In genomic region chr7:75795831-75796285, GRCh38 we compare ENCODE assay signal across 1 cellular context.
TF ChIP-seq lines count a peak whose summit lies in the region.

No MANE protein-coding gene starts in this region.

TF ChIP-seq in K562, 482 proteins besides CTCF, POLR2A, EP300 and RAD21 (continued from another document):
- TF ChIP-seq AFF1 (IDR thresholded peaks at IDR 0.05; ENCODE audit: low read depth in 1 of 2, partially characterized antibody in 2 of 2) (no peak), SAP30 (IDR thresholded peaks at IDR 0.05; ENCODE audit: borderline replicate concordance, insufficient read depth, low read depth, low read length, poor library complexity, severe bottlenecking) (no peak), DACH1 (IDR thresholded peaks at IDR 0.05; ENCODE audit: partially characterized antibody) (no peak), ZNF639 (CRISPR knock-in tag; conservative IDR thresholded peaks at IDR 0.05 in 1 of 2, IDR thresholded peaks at IDR 0.05 in 1 of 2) (peak in 1 of 2 experiments; percentile 28; a peak in 1 of 4 replicates), SMC3 (conservative IDR thresholded peaks at IDR 0.05; ENCODE audit: insufficient read depth, low read depth, low read length) (no peak), RBM15 (IDR thresholded peaks at IDR 0.05; ENCODE audit: insufficient read depth, low read length) (no peak), FOXM1 (IDR thresholded peaks at IDR 0.05; ENCODE audit: low read depth) (0 out of 2 replicates have a peak, but pooled peaks have one; percentile 13), FOXM1 (CRISPR knock-in tag; IDR thresholded peaks at IDR 0.05; ENCODE audit: low read depth) (no peak), NCOA1 (IDR thresholded peaks at IDR 0.05; ENCODE audit: low read depth) (peak; percentile 36; the same call in 1 of the 2 replicates), SIRT6 (IDR thresholded peaks at IDR 0.05; ENCODE audit: low read depth, low read length) (no peak), ZNF699 (CRISPR knock-in tag; IDR thresholded peaks at IDR 0.05; ENCODE audit: insufficient replicate concordance) (no peak), THAP7 (CRISPR knock-in tag; IDR thresholded peaks at IDR 0.05) (no peak), ZBED1 (IDR thresholded peaks at IDR 0.05) (no peak), MAFK (IDR thresholded peaks at IDR 0.05; ENCODE audit: low read length) (peak; percentile 57)
